In the genomic region with DNA sequence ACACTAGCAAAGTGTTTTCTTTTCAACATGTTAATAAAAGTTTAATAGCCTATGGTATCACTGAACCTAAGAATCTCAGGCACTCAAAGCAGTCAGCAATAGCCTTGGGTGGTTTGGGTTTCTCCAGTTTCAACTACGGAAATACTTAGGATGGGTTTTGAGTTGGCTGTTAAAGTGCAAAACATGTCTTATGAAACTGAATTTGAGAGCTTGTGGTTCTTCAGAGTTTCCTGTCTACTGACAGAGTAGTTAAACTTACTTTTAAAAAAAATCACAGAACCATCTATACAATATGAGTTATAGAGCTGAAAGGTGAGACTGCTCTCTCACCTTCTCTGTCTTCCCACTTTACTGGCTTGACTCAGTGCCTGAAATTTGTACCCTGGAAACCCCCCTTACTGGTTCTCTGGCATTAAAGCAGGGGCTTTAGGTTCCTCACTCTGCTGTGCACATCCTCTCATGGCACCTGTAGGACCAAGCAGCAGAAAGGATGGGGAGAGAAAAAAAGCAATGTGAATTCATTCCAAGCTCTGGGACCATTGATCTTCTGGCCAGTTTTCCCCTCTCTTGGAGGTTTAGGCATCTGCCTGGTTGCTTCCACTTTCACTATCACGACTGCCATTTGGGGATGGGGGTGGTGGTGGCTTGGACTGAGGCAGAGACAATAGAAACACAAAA, we compare ENCODE assay signal across 8 cellular contexts. TPM values are rescaled to one million over a fixed set of nuclear protein-coding genes. Genes with fewer than 3 reads are reported as not detected.
DNase-seq lines count a peak whose midpoint lies in the region; ATAC-seq lines count a peak whose summit lies in the region.

No MANE protein-coding gene starts in this region.

- intact Hi-C loops in posterior cingulate gyrus (cut with DNase I) = no loop called here

- no peaks in the 10 kb centered on the region for H3K27me3 Mint-ChIP-seq in stimulated activated memory B cell treated with anti-CD40 and anti-IgM and Interleukin-4, amounts not matched to agents 10 μg/mL and 1 μg/mL and 100 μg/mL, for 72 hours

- ATAC-seq in GM19467 (IDR thresholded peaks at IDR 0.05; ENCODE audit: unreplicated experiment) = peak; percentile 94
- ATAC-seq in HG03469 (IDR thresholded peaks at IDR 0.05; ENCODE audit: unreplicated experiment) = peak; percentile 95
- peak; percentile 94 to 98 for ATAC-seq in activated naive CD4-positive, alpha-beta T cell treated with anti-CD3 and anti-CD28 coated beads, Interleukin-2, amount 50 U/mL, for 72 hours
- ATAC-seq in stimulated activated memory B cell treated with anti-CD40 and anti-IgM and Interleukin-4, amounts not matched to agents 10 μg/mL and 1 μg/mL and 100 μg/mL, for 72 hours = peak; percentile 96

- peaks cover 22% of the 10 kb centered on the region for H3K4me1 Mint-ChIP-seq in stimulated activated memory B cell treated with anti-CD40 and anti-IgM and Interleukin-4, amounts not matched to agents 10 μg/mL and 1 μg/mL and 100 μg/mL, for 72 hours

- H3K4me3 Mint-ChIP-seq in stimulated activated memory B cell treated with anti-CD40 and anti-IgM and Interleukin-4, amounts not matched to agents 10 μg/mL and 1 μg/mL and 100 μg/mL, for 72 hours = peak overlapping the region; percentile 72

- peak overlapping the region; percentile 88 to 92 for H3K27ac Mint-ChIP-seq in activated naive CD4-positive, alpha-beta T cell treated with anti-CD3 and anti-CD28 coated beads, Interleukin-2, amount 50 U/mL, for 72 hours
- peak overlapping the region; percentile 93 for H3K27ac Mint-ChIP-seq in stimulated activated memory B cell treated with anti-CD40 and anti-IgM and Interleukin-4, amounts not matched to agents 10 μg/mL and 1 μg/mL and 100 μg/mL, for 72 hours

- H3K36me3 Mint-ChIP-seq in activated naive CD4-positive, alpha-beta T cell treated with anti-CD3 and anti-CD28 coated beads, Interleukin-2, amount 50 U/mL, for 72 hours = peaks cover 24 to 42% of the 10 kb centered on the region in 2 donors
- peaks cover 28% of the 10 kb centered on the region for H3K36me3 Mint-ChIP-seq in stimulated activated memory B cell treated with anti-CD40 and anti-IgM and Interleukin-4, amounts not matched to agents 10 μg/mL and 1 μg/mL and 100 μg/mL, for 72 hours

- H3K9me3 Mint-ChIP-seq in activated naive CD4-positive, alpha-beta T cell treated with anti-CD3 and anti-CD28 coated beads, Interleukin-2, amount 50 U/mL, for 72 hours = peaks cover 18 to 29% of the 10 kb centered on the region in 2 donors
- peaks cover 19% of the 10 kb centered on the region for H3K9me3 Mint-ChIP-seq in stimulated activated memory B cell treated with anti-CD40 and anti-IgM and Interleukin-4, amounts not matched to agents 10 μg/mL and 1 μg/mL and 100 μg/mL, for 72 hours

- DNase-seq in ELF-1 (ENCODE audit: low read depth, low spot score) (peak; percentile 7), dermis blood vessel endothelial cell (no peak), posterior cingulate gyrus (no peak), ecto neural progenitor cell (ENCODE audit: low spot score) (no peak)
- DNase-seq in activated naive CD4-positive, alpha-beta T cell treated with anti-CD3 and anti-CD28 coated beads, Interleukin-2, amount 50 U/mL, for 72 hours (ENCODE audit: low spot score in 2 of 2) = peak; percentile 26 to 65

RNA-seq across cellular contexts. Expression of a gene that starts 18.1 kb away (rescaled TPM):
- total RNA-seq in activated naive CD4-positive, alpha-beta T cell treated with anti-CD3 and anti-CD28 coated beads, Interleukin-2, amount 50 U/mL, for 72 hours = 10 to 100 TPM in 1 of 2 donors, 1 to 10 TPM in 1; 6.1 to 10.6 TPM
- total RNA-seq in dermis blood vessel endothelial cell = 1.2 and 1.5 TPM in 2 replicates

Comparison
In these comparisons a context has a peak if more than half of its experiments do, and no peak if none do; other contexts are left out.
1. DNase-seq: peak in ELF-1 (single experiment) and activated naive CD4-positive, alpha-beta T cell treated with anti-CD3 and anti-CD28 coated beads, Interleukin-2, amount 50 U/mL, for 72 hours (2 of 2); none in dermis blood vessel endothelial cell (single experiment), posterior cingulate gyrus (0 of 10) and ecto neural progenitor cell (single experiment).
2. Peak in every context shown above with its lines, with median percentiles within 50 percentile points of each other: ATAC-seq.